14 cellular contexts compared by ENCODE assay signal in genomic region chr21:41869771-41870170, GRCh38. TPM values are rescaled to one million over a fixed set of nuclear protein-coding genes. Genes with fewer than 3 reads are reported as not detected.
A peak's percentile ranks its signal among the peaks of the same experiment; 100 is the strongest.
DNase-seq lines count a peak whose midpoint lies in the region; ATAC-seq and TF ChIP-seq lines count a peak whose summit lies in the region.
"Had no signal": no experiment of that assay in that cellular context is flagged by ENCODE, and none has a peak within 500 bp of the region (broad histone marks: within the 10 kb centered on the region; RNA-seq: fewer than 3 reads in every experiment).

No MANE protein-coding gene starts in this region.

- H2AFZ ChIP-seq in hepatocyte = no peak overlapping the region

- H3K4me3 ChIP-seq in hepatocyte = no peak overlapping the region
- H3K4me3 ChIP-seq: A549, GM12878 had no signal

- H3K4me2 ChIP-seq in hepatocyte = no peak overlapping the region
- H3K4me2 ChIP-seq: A549 had no signal

- no peaks in the 10 kb centered on the region for H3K9me3 Mint-ChIP-seq in WTC11
- no peaks in the 10 kb centered on the region for H3K9me3 Mint-ChIP-seq in memory B cell
- H3K9me3 Mint-ChIP-seq: H9 had no signal

- H4K20me1 ChIP-seq in hepatocyte (ENCODE audit: insufficient read depth, poor library complexity, severe bottlenecking) = no peaks in the 10 kb centered on the region

- H3K27ac ChIP-seq in hepatocyte = no peak overlapping the region
- H3K27ac ChIP-seq: A549 had no signal

- H3K27me3 Mint-ChIP-seq in WTC11 (ENCODE audit: low read depth) (no peaks in the 10 kb centered on the region), memory B cell (peaks cover 5% of the 10 kb centered on the region)
- H3K27me3 Mint-ChIP-seq: CD4-positive, CD25-positive, alpha-beta regulatory T cell had no signal

- CTCF ChIA-PET in WTC11 (lab: Charles Lee) = interaction anchor here (0.7 kb wide), 1 partner anchor 20 kb away, joined by 3 read pairs; no protein-coding TSS in a partner anchor

- H3K36me3 Mint-ChIP-seq in WTC11 (no peaks in the 10 kb centered on the region), memory B cell (peaks cover 2% of the 10 kb centered on the region)

- H3K27ac Mint-ChIP-seq in WTC11 (peak overlapping the region; percentile 57; the same call in 1 of the 2 replicates), memory B cell (no peak overlapping the region)
- H3K27ac Mint-ChIP-seq: CD4-positive, CD25-positive, alpha-beta regulatory T cell had no signal

- H3K9me2 ChIP-seq in hepatocyte (replicated peaks; ENCODE audit: insufficient read depth) = no peaks in the 10 kb centered on the region

- H3K4me3 Mint-ChIP-seq in WTC11 (no peak overlapping the region), memory B cell (peak overlapping the region; percentile 13)
- H3K4me3 Mint-ChIP-seq: CD4-positive, CD25-positive, alpha-beta regulatory T cell; H9 had no signal

- no peaks in the 10 kb centered on the region for H3K27me3 ChIP-seq in hepatocyte
- H3K27me3 ChIP-seq: BE2C had no signal

- TF ChIP-seq CTCF in WTC11 (IDR thresholded peaks at IDR 0.05) = no peak
- no peak for TF ChIP-seq CTCF in hepatocyte (IDR thresholded peaks at IDR 0.05; ENCODE audit: poor library complexity)

- peak; percentile 64 for DNase-seq in NAMALWA (ENCODE audit: low spot score)
- DNase-seq in WTC11 (ENCODE audit: low spot score) = no peak
- no peak for DNase-seq in memory B cell (ENCODE audit: low spot score in 2 of 2)
- no peak for DNase-seq in hypothalamus (lab: John Stamatoyannopoulos, UW)
- DNase-seq in SIG-M5 treated with dmso at 0.1 percent for 504 hours (lab: John Stamatoyannopoulos, UW; ENCODE audit: unreplicated experiment) = no peak
- DNase-seq in iPS-NIHi11 (ENCODE audit: low spot score) = no peak
- no peak for DNase-seq in hepatocyte (ENCODE audit: low spot score)
- DNase-seq: BE2C; CD4-positive, CD25-positive, alpha-beta regulatory T cell; DMS 273 treated with DMSO at 0.1 percent for 48 hours; GOT3; H9 had no signal

- H3K79me2 ChIP-seq in hepatocyte = peaks cover 4% of the 10 kb centered on the region

- H3K4me1 ChIP-seq in hepatocyte (ENCODE audit: insufficient read depth) = no peaks in the 10 kb centered on the region
- H3K4me1 ChIP-seq: A549, BE2C had no signal

- no peaks in the 10 kb centered on the region for H3K9me3 ChIP-seq in hepatocyte (ENCODE audit: low read depth)
- H3K9me3 ChIP-seq: A549, BE2C had no signal

- POLR2A ChIA-PET in WTC11 (lab: Charles Lee) = no interaction called here

- ATAC-seq in WTC11 (no peak), memory B cell (ENCODE audit: low read depth) (no peak)
- ATAC-seq: A549, GM12878 had no signal

- no peaks in the 10 kb centered on the region for H3K36me3 ChIP-seq in hepatocyte (replicated peaks; ENCODE audit: insufficient read depth, low read depth)
- H3K36me3 ChIP-seq: BE2C had no signal

- WGBS in hepatocyte (ENCODE audit: low lambda C conversion rate, missing lambda C conversion rate) = 84% methylated on average over 9 of the region's 9 CpGs

- H3K4me1 Mint-ChIP-seq in WTC11 (peaks cover 9% of the 10 kb centered on the region), memory B cell (peaks cover 32% of the 10 kb centered on the region)

TF ChIP-seq in WTC11, 78 proteins besides CTCF, POLR2A, EP300 and RAD21:
- no peak for TF ChIP-seq NFATC4 (CRISPR knock-in tag; IDR thresholded peaks at IDR 0.05)

RNA-seq across cellular contexts. Expression of gene PRDM15, which starts 9.4 kb away (rescaled TPM):
- 10.3 to 12.9 TPM (median 12.2 TPM) in 3 replicates for total RNA-seq in WTC11 (2021)
- total RNA-seq in hepatocyte = 3.1 and 4.7 TPM in 2 replicates
- 2.5 and 3.0 TPM in 2 replicates for polyA plus RNA-seq in hepatocyte
